ENCODE assay signal across 17 cellular contexts in genomic region chr2:69785358-69785757, GRCh38. TPM values are rescaled to one million over a fixed set of nuclear protein-coding genes. Genes with fewer than 3 reads are reported as not detected.
A peak's percentile ranks its signal among the peaks of the same experiment; 100 is the strongest.
DNase-seq lines count a peak whose midpoint lies in the region; ATAC-seq, FAIRE-seq and TF ChIP-seq lines count a peak whose summit lies in the region.
"Had no signal": no experiment of that assay in that cellular context is flagged by ENCODE, and none has a peak within 500 bp of the region (broad histone marks: within the 10 kb centered on the region; RNA-seq: fewer than 3 reads in every experiment).

No MANE protein-coding gene starts in this region.

- H3K9me3 Mint-ChIP-seq in progenitor cell of endocrine pancreas (ENCODE audit: low read depth): peaks cover 4% of the 10 kb centered on the region
- H3K9me3 Mint-ChIP-seq: CD14-positive monocyte; CD4-positive, alpha-beta memory T cell had no signal

- H3K4me1 ChIP-seq in A549 (peaks cover 82% of the 10 kb centered on the region), HepG2 (ENCODE audit: insufficient read depth, low read length) (peaks cover 59% of the 10 kb centered on the region)

- FAIRE-seq in A549 (lab: Jason Lieb, UNC) (no peak), HepG2 (lab: Jason Lieb, UNC) (no peak), D721Med (lab: Jason Lieb, UNC) (no peak)

- no peak overlapping the region for H2AFZ ChIP-seq in HepG2 (ENCODE audit: low read length)

- intact Hi-C loops in HepG2 (cut with micrococcal nuclease; ENCODE audit: unreplicated experiment): no loop called here

- H3K4me3 ChIP-seq in A549: no peak overlapping the region
- no peak overlapping the region for H3K4me3 ChIP-seq in HepG2 (replicated peaks in 1 of 3; ENCODE audit: insufficient read depth in 1 of 3, low read depth in 2 of 3, low read length in 3 of 3)
- H3K4me3 ChIP-seq: BLaER1 had no signal

- H3K4me3 Mint-ChIP-seq in T-helper 17 cell (no peak overlapping the region), progenitor cell of endocrine pancreas (ENCODE audit: low read depth) (no peak overlapping the region)
- H3K4me3 Mint-ChIP-seq: CD14-positive monocyte; CD4-positive, alpha-beta memory T cell had no signal

- TF ChIP-seq RAD21 in A549 (conservative IDR thresholded peaks at IDR 0.05 in 1 of 2, IDR thresholded peaks at IDR 0.05 in 1 of 2): no peak
- TF ChIP-seq RAD21 in HepG2 (CRISPR knock-in tag; IDR thresholded peaks at IDR 0.05): no peak

- in situ Hi-C loops in HepG2 (cut with HindIII; ENCODE audit: extremely low pct_ligation_motif_present, low pct_unique_long_range_greater_than_20kb): no loop called here

- DNase-seq in A549 (ENCODE audit: low read depth in 1 of 2, low spot score in 1 of 2) (no peak), T-helper 17 cell (no peak), HepG2 (ENCODE audit: low spot score) (no peak), progenitor cell of endocrine pancreas (ENCODE audit: low spot score, unreplicated experiment) (no peak), MV-4-11 (lab: John Stamatoyannopoulos, UW) (no peak), D721Med (ENCODE audit: insufficient read length, low spot score) (no peak), NCI-H2029 treated with DMSO at 0.1 percent for 48 hours (lab: John Stamatoyannopoulos, UW) (no peak)
- DNase-seq: CD4-positive, alpha-beta memory T cell; DMS153; DMS79; GDM1; GOT3; H7 had no signal

- H3K36me3 Mint-ChIP-seq in T-helper 17 cell (ENCODE audit: low read depth) (peaks cover 6% of the 10 kb centered on the region), progenitor cell of endocrine pancreas (ENCODE audit: insufficient read depth) (peaks cover 41% of the 10 kb centered on the region)

- BruUV-seq in HepG2 (replicated peaks; lab: Mats Ljungman, UMichigan): no TSS peak

- H3K9me3 ChIP-seq in A549 (no peaks in the 10 kb centered on the region), T-helper 17 cell (ENCODE audit: control insufficient read depth, low read length, poor library complexity, severe bottlenecking) (no peaks in the 10 kb centered on the region), HepG2 (ENCODE audit: low read length) (no peaks in the 10 kb centered on the region)
- H3K9me3 ChIP-seq: BLaER1 had no signal

- TF ChIP-seq CTCF in A549 (IDR thresholded peaks at IDR 0.05) (no peak), HepG2 (CRISPR knock-in tag; IDR thresholded peaks at IDR 0.05) (no peak), progenitor cell of endocrine pancreas (IDR thresholded peaks at IDR 0.05; ENCODE audit: unreplicated experiment) (no peak), D721Med (IDR thresholded peaks at IDR 0.05; ENCODE audit: insufficient read depth, missing control alignments) (no peak)

- ATAC-seq in A549: no peak
- ATAC-seq in T-helper 17 cell: no peak
- no peak for ATAC-seq in HepG2
- ATAC-seq in GM19328 (IDR thresholded peaks at IDR 0.05; ENCODE audit: unreplicated experiment): no peak

- H3K36me3 ChIP-seq in HepG2 (replicated peaks in 1 of 2; ENCODE audit: control insufficient read depth in 1 of 2, insufficient read depth in 2 of 2, low read length in 2 of 2): peaks cover 18 to 51% of the 10 kb centered on the region in 2 experiments

- no peak overlapping the region for H3K4me2 ChIP-seq in A549
- H3K4me2 ChIP-seq in HepG2 (ENCODE audit: low read depth, low read length): no peak overlapping the region
- H3K4me2 ChIP-seq: BLaER1 had no signal

- H3K27me3 ChIP-seq in HepG2 (ENCODE audit: control insufficient read depth in 1 of 2, insufficient read depth in 2 of 2, low read length in 2 of 2): no peaks in the 10 kb centered on the region
- H3K27me3 ChIP-seq: BLaER1 had no signal

- no peak overlapping the region for H3K9ac ChIP-seq in HepG2 (ENCODE audit: insufficient read depth, low read depth, low read length)
- H3K9ac ChIP-seq: BLaER1 had no signal

- 91% methylated on average over 2 of the region's 2 CpGs for WGBS in A549 (ENCODE audit: missing lambda C conversion rate)
- 93% methylated on average over 2 of the region's 2 CpGs for WGBS in HepG2 (ENCODE audit: low lambda C conversion rate)

- H3K27me3 Mint-ChIP-seq in T-helper 17 cell (no peaks in the 10 kb centered on the region), progenitor cell of endocrine pancreas (no peaks in the 10 kb centered on the region)
- H3K27me3 Mint-ChIP-seq: CD4-positive, alpha-beta memory T cell had no signal

- CTCF ChIA-PET in A549 (lab: Yijun Ruan, JAX): interaction anchor here (0.9 to 2.7 kb wide), 8 partner anchors 10 to 61 kb away, joined by 3 to 11 read pairs (median 4); no protein-coding TSS in a partner anchor
- CTCF ChIA-PET in HepG2 (lab: Yijun Ruan, JAX; ENCODE audit: low intra/inter-chr PET ratio, low total read pairs): no interaction called here

- H3K79me2 ChIP-seq in HepG2 (ENCODE audit: insufficient read depth, low read length): no peaks in the 10 kb centered on the region

- H4K20me1 ChIP-seq in HepG2 (ENCODE audit: insufficient read depth, low read length): peaks cover 3% of the 10 kb centered on the region; the same call in 1 of the 2 replicates
- H4K20me1 ChIP-seq: BLaER1 had no signal

- TF ChIP-seq POLR2A in A549 (IDR thresholded peaks at IDR 0.05; ENCODE audit: low read length) (no peak), HepG2 (IDR thresholded peaks at IDR 0.05; ENCODE audit: insufficient read depth in 1 of 2, low read depth in 2 of 2, low read length in 2 of 2) (no peak)

- POLR2A ChIA-PET in A549 (lab: Yijun Ruan, JAX): interaction anchor here (1.1 kb wide), 1 partner anchor 44 kb away, joined by 3 read pairs; no protein-coding TSS in a partner anchor
- POLR2A ChIA-PET in HepG2 (lab: Yijun Ruan, JAX): interaction anchor here (1.3 kb wide), 1 partner anchor 44 kb away, joined by 4 read pairs; the partner anchor contains the start of gene ANXA4

- H3K4me1 Mint-ChIP-seq in T-helper 17 cell: peaks cover 16% of the 10 kb centered on the region
- H3K4me1 Mint-ChIP-seq in progenitor cell of endocrine pancreas (ENCODE audit: low read depth): peaks cover 69% of the 10 kb centered on the region

- peak overlapping the region; percentile 78 to 93; a peak in 5 of 6 replicates for H3K27ac ChIP-seq in A549
- H3K27ac ChIP-seq in HepG2 (ENCODE audit: extremely low read length, insufficient read depth, low read length): no peak overlapping the region
- H3K27ac ChIP-seq: 22Rv1, BLaER1 had no signal

- TF ChIP-seq EP300 in A549 (IDR thresholded peaks at IDR 0.05) (no peak), HepG2 (IDR thresholded peaks at IDR 0.05; ENCODE audit: low read depth in 2 of 2, low read length in 2 of 2) (no peak), HepG2 (CRISPR knock-in tag; IDR thresholded peaks at IDR 0.05; ENCODE audit: borderline replicate concordance) (no peak)

- H3K27ac Mint-ChIP-seq in T-helper 17 cell (peak overlapping the region; percentile 81), progenitor cell of endocrine pancreas (peak overlapping the region; percentile 57)
- H3K27ac Mint-ChIP-seq: CD14-positive monocyte had no signal

RNA-seq across cellular contexts. Expression of gene ANXA4, which starts 43.4 kb away (rescaled TPM):
- polyA plus RNA-seq in A549 (2011; rRNA removed): 341 and 360 TPM in 2 replicates
- 322 and 418 TPM in 2 replicates for polyA plus RNA-seq in A549 (2012; cell fraction: cytosol; rRNA removed)
- 154 and 191 TPM in 2 replicates for polyA plus RNA-seq in A549 (2012; cell fraction: nucleus; rRNA removed)
- 514 to 554 TPM (median 521 TPM) in 3 replicates for polyA plus RNA-seq in A549 (2017; fragmentation: RNase III; extraction: RNeasy Plus Mini Kit Qiagen cat#74134 plus additional on column Dnase treatment)
- polyA minus RNA-seq in A549 (2011; rRNA and poly(A)+ RNA removed): 342 and 464 TPM in 2 replicates
- total RNA-seq in T-helper 17 cell: 10 to 100 TPM; 11.4 to 13.4 TPM
- total RNA-seq in HepG2 (2016; rRNA removed; fragmentation: Illumina TruSeq; extraction: Trizol): 155 and 237 TPM in 2 replicates
- total RNA-seq in HepG2 (2016; cell fraction: cytosol; rRNA removed; fragmentation: Illumina TruSeq; extraction: Trizol; ENCODE audit: low read depth): 17.9 and 22.8 TPM in 2 replicates
- 161 and 233 TPM in 2 replicates for total RNA-seq in HepG2 (2016; cell fraction: insoluble cytoplasmic fraction; rRNA removed; fragmentation: Illumina TruSeq; extraction: Trizol)
- total RNA-seq in HepG2 (2016; cell fraction: membrane; rRNA removed; fragmentation: Illumina TruSeq; extraction: Trizol): 40.1 and 41.9 TPM in 2 replicates
- total RNA-seq in HepG2 (2016; cell fraction: nucleus; rRNA removed; fragmentation: Illumina TruSeq; extraction: Trizol): 65.6 and 74.7 TPM in 2 replicates
- polyA plus RNA-seq in HepG2 (2011; rRNA removed): 147 and 168 TPM in 2 replicates
- 87.5 and 190 TPM in 2 replicates for polyA plus RNA-seq in HepG2 (2011; cell fraction: cytosol; rRNA removed)
- 143 and 171 TPM in 2 replicates for polyA plus RNA-seq in HepG2 (2011; cell fraction: nucleus; rRNA removed)
- polyA plus RNA-seq in HepG2 (2012): 61.9 and 99.0 TPM in 2 replicates
- polyA plus RNA-seq in HepG2 (2016; cell fraction: cytosol; fragmentation: Illumina TruSeq; extraction: Trizol; ENCODE audit: low read depth): 31.6 and 32.5 TPM in 2 replicates
- 346 and 367 TPM in 2 replicates for polyA plus RNA-seq in HepG2 (2016; cell fraction: insoluble cytoplasmic fraction; fragmentation: Illumina TruSeq; extraction: Trizol; ENCODE audit: low read depth)
- 39.4 and 42.7 TPM in 2 replicates for polyA plus RNA-seq in HepG2 (2016; cell fraction: membrane; fragmentation: Illumina TruSeq; extraction: Trizol; ENCODE audit: low read depth)
- polyA plus RNA-seq in HepG2 (2016; cell fraction: nucleus; fragmentation: Illumina TruSeq; extraction: Trizol; ENCODE audit: insufficient read depth, low read depth): 146 and 162 TPM in 2 replicates
- polyA minus RNA-seq in HepG2 (2011; rRNA and poly(A)+ RNA removed; ENCODE audit: low replicate concordance): 48.3 and 195 TPM in 2 replicates
- 90.7 and 108 TPM in 2 replicates for polyA minus RNA-seq in HepG2 (2011; cell fraction: cytosol; rRNA and poly(A)+ RNA removed)
- polyA minus RNA-seq in HepG2 (2011; cell fraction: nucleus; rRNA and poly(A)+ RNA removed): 70.5 and 74.0 TPM in 2 replicates
- 250 and 262 TPM in 2 replicates for total RNA-seq in progenitor cell of endocrine pancreas

RNA-seq across cellular contexts. Expression of gene GMCL1, which starts 44.1 kb away (rescaled TPM):
- polyA plus RNA-seq in A549 (2011; rRNA removed): 16.3 and 21.1 TPM in 2 replicates
- 5.8 and 7.9 TPM in 2 replicates for polyA plus RNA-seq in A549 (2012; cell fraction: cytosol; rRNA removed)
- polyA plus RNA-seq in A549 (2012; cell fraction: nucleus; rRNA removed): 4.7 and 5.6 TPM in 2 replicates
- polyA plus RNA-seq in A549 (2017; fragmentation: RNase III; extraction: RNeasy Plus Mini Kit Qiagen cat#74134 plus additional on column Dnase treatment): 13.7 to 16.6 TPM (median 15.3 TPM) in 3 replicates
- polyA minus RNA-seq in A549 (2011; rRNA and poly(A)+ RNA removed): 3.9 and 4.7 TPM in 2 replicates
- total RNA-seq in T-helper 17 cell: 10 to 100 TPM; 25.1 to 26.0 TPM
- 18.7 and 24.0 TPM in 2 replicates for total RNA-seq in HepG2 (2016; rRNA removed; fragmentation: Illumina TruSeq; extraction: Trizol)
- total RNA-seq in HepG2 (2016; cell fraction: cytosol; rRNA removed; fragmentation: Illumina TruSeq; extraction: Trizol; ENCODE audit: low read depth): 4.9 and 5.0 TPM in 2 replicates
- 19.7 and 21.7 TPM in 2 replicates for total RNA-seq in HepG2 (2016; cell fraction: insoluble cytoplasmic fraction; rRNA removed; fragmentation: Illumina TruSeq; extraction: Trizol)
- 16.6 and 19.2 TPM in 2 replicates for total RNA-seq in HepG2 (2016; cell fraction: membrane; rRNA removed; fragmentation: Illumina TruSeq; extraction: Trizol)
- 19.6 and 26.0 TPM in 2 replicates for total RNA-seq in HepG2 (2016; cell fraction: nucleus; rRNA removed; fragmentation: Illumina TruSeq; extraction: Trizol)
- polyA plus RNA-seq in HepG2 (2011; rRNA removed): 13.3 and 24.0 TPM in 2 replicates
- polyA plus RNA-seq in HepG2 (2011; cell fraction: cytosol; rRNA removed): 6.6 and 11.0 TPM in 2 replicates
- polyA plus RNA-seq in HepG2 (2011; cell fraction: nucleus; rRNA removed): 6.5 and 10.4 TPM in 2 replicates
- 13.2 and 20.8 TPM in 2 replicates for polyA plus RNA-seq in HepG2 (2012)
- 3.7 and 4.0 TPM in 2 replicates for polyA plus RNA-seq in HepG2 (2016; cell fraction: cytosol; fragmentation: Illumina TruSeq; extraction: Trizol; ENCODE audit: low read depth)
- polyA plus RNA-seq in HepG2 (2016; cell fraction: insoluble cytoplasmic fraction; fragmentation: Illumina TruSeq; extraction: Trizol; ENCODE audit: low read depth): 28.8 and 30.2 TPM in 2 replicates
- 15.5 and 15.6 TPM in 2 replicates for polyA plus RNA-seq in HepG2 (2016; cell fraction: membrane; fragmentation: Illumina TruSeq; extraction: Trizol; ENCODE audit: low read depth)
- 30.9 and 40.5 TPM in 2 replicates for polyA plus RNA-seq in HepG2 (2016; cell fraction: nucleus; fragmentation: Illumina TruSeq; extraction: Trizol; ENCODE audit: insufficient read depth, low read depth)
- polyA minus RNA-seq in HepG2 (2011; rRNA and poly(A)+ RNA removed; ENCODE audit: low replicate concordance): 3.9 and 9.7 TPM in 2 replicates
- 10.1 and 12.1 TPM in 2 replicates for polyA minus RNA-seq in HepG2 (2011; cell fraction: cytosol; rRNA and poly(A)+ RNA removed)
- 15.8 and 18.9 TPM in 2 replicates for polyA minus RNA-seq in HepG2 (2011; cell fraction: nucleus; rRNA and poly(A)+ RNA removed)
- total RNA-seq in progenitor cell of endocrine pancreas: 33.1 and 39.2 TPM in 2 replicates
